Comparison of ENCODE assay signal across 17 cellular contexts in the genomic region with DNA sequence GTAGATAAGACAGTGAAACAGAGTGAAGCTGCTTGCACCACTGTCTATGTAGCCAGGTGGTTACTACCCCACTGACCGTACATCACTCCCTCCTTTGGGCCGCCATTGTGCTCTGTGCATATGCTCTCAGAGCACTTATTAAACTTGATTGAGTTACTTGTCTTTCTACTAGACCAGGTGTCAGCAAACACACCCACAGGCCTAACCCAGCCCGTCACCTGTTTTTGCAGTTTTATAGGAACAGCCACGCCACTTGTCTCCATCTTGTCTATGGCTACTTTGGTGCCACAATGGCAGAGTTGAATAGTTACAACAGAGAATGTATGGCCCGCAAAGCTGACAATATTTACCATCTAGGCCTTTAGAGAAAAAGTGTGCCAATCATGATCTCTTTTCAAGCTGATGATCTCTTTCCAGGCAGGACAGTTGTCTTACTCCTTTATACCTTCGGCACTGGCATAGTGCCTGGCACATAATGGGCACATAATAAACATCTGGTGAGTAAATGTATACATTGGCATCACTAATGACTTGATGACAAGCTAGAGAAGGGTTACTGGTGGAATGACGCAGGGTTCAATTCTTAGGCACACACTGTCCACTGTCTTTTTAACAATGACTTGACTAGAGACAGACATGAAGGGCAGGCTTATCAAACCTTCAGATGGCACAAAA. TPM values are rescaled to one million over a fixed set of nuclear protein-coding genes. Genes with fewer than 3 reads are reported as not detected.
DNase-seq lines count a peak whose midpoint lies in the region; ATAC-seq and TF ChIP-seq lines count a peak whose summit lies in the region.
"Had no signal": no experiment of that assay in that cellular context is flagged by ENCODE, and none has a peak within 500 bp of the region (broad histone marks: within the 10 kb centered on the region; RNA-seq: fewer than 3 reads in every experiment).

No MANE protein-coding gene starts in this region.

- TF ChIP-seq POLR2A in heart left ventricle (IDR thresholded peaks at IDR 0.05) = no peak

- H3K27me3 ChIP-seq in heart left ventricle (no peaks in the 10 kb centered on the region), muscle layer of duodenum (ENCODE audit: low read depth, low read length) (no peaks in the 10 kb centered on the region), tibial artery (no peaks in the 10 kb centered on the region)

- H3K36me3 Mint-ChIP-seq in endothelial cell (ENCODE audit: low read depth, unreplicated experiment) = peaks cover 13% of the 10 kb centered on the region
- H3K36me3 Mint-ChIP-seq: CD8-positive, alpha-beta memory T cell had no signal

- peak overlapping the region in 7 of 12 donors; percentile 10 to 91 (median 23) for H3K27ac ChIP-seq in heart left ventricle
- H3K27ac ChIP-seq in muscle layer of duodenum (ENCODE audit: low read length) = peak overlapping the region; percentile 59
- H3K27ac ChIP-seq in tibial artery = peak overlapping the region; percentile 4 to 89
- H3K27ac ChIP-seq: PC-9 had no signal

- WGBS in heart left ventricle, 4 donors = 87 to 91% (median 88%) methylated on average over 7 of the region's 7 CpGs

- H3K36me3 ChIP-seq in heart left ventricle = no peaks in the 10 kb centered on the region
- H3K36me3 ChIP-seq in muscle layer of duodenum (ENCODE audit: control insufficient read depth in 1 of 2, insufficient read depth in 2 of 2, low read length in 2 of 2) = no peaks in the 10 kb centered on the region
- no peaks in the 10 kb centered on the region for H3K36me3 ChIP-seq in tibial artery
- H3K36me3 ChIP-seq: HAP-1 had no signal

- no peaks in the 10 kb centered on the region for H3K27me3 Mint-ChIP-seq in endothelial cell (ENCODE audit: unreplicated experiment)

- peaks cover 47% of the 10 kb centered on the region for H3K4me1 Mint-ChIP-seq in endothelial cell (ENCODE audit: unreplicated experiment)
- H3K4me1 Mint-ChIP-seq: CD8-positive, alpha-beta memory T cell had no signal

- ATAC-seq in heart left ventricle (no peak), left ventricle myocardium superior (no peak), HG03378 (IDR thresholded peaks at IDR 0.05; ENCODE audit: unreplicated experiment) (no peak)

- TF ChIP-seq CTCF in heart left ventricle (IDR thresholded peaks at IDR 0.05) = no peak
- no peak for TF ChIP-seq CTCF in endothelial cell (IDR thresholded peaks at IDR 0.05; ENCODE audit: unreplicated experiment)
- TF ChIP-seq CTCF in tibial artery (IDR thresholded peaks at IDR 0.05) = no peak

- DNase-seq in heart left ventricle (no peak), left ventricle myocardium superior (no peak), endothelial cell (ENCODE audit: low spot score) (no peak), tibial artery (no peak), SHP77 (lab: John Stamatoyannopoulos, UW) (no peak), DMS53 (lab: John Stamatoyannopoulos, UW) (no peak)
- DNase-seq: CD8-positive, alpha-beta memory T cell; DMS79 treated with DMSO at 0.1 percent for 48 hours; MV-4-11; NCI-H1417; NCI-H2029; NCI-H2171; NCI-H446 treated with DMSO at 0.1 percent for 48 hours; PC-9 had no signal

- H3K4me1 ChIP-seq in heart left ventricle (peaks cover 0 to 91% (median 53%) of the 10 kb centered on the region in 12 donors), muscle layer of duodenum (ENCODE audit: control insufficient read depth in 1 of 2, insufficient read depth in 2 of 2, low read length in 2 of 2) (peaks cover 10 to 41% of the 10 kb centered on the region in 2 donors), tibial artery (peaks cover 0 to 99% (median 76%) of the 10 kb centered on the region in 4 donors)

- H3K27ac Mint-ChIP-seq in endothelial cell (ENCODE audit: unreplicated experiment) = no peak overlapping the region

- no peak overlapping the region for H3K4me3 ChIP-seq in heart left ventricle
- no peak overlapping the region for H3K4me3 ChIP-seq in muscle layer of duodenum (ENCODE audit: low read depth in 1 of 2, low read length in 2 of 2)
- H3K4me3 ChIP-seq in tibial artery = no peak overlapping the region
- H3K4me3 ChIP-seq: HAP-1, PC-9 had no signal

- intact Hi-C loops in heart left ventricle (cut with DNase I) (no loop called here), left ventricle myocardium superior (cut with micrococcal nuclease) (no loop called here), tibial artery (cut with DNase I; ENCODE audit: low total_unique reads) (no loop called here)

- H3K9me3 ChIP-seq in heart left ventricle = no peaks in the 10 kb centered on the region
- H3K9me3 ChIP-seq in muscle layer of duodenum (ENCODE audit: control insufficient read depth in 1 of 2, low read length in 2 of 2) = no peaks in the 10 kb centered on the region
- H3K9me3 ChIP-seq in tibial artery = no peaks in the 10 kb centered on the region
- H3K9me3 ChIP-seq: HAP-1 had no signal

- peak overlapping the region; percentile 3 for H3K4me3 Mint-ChIP-seq in endothelial cell (ENCODE audit: unreplicated experiment)
- H3K4me3 Mint-ChIP-seq: CD8-positive, alpha-beta memory T cell had no signal

- H3K9me3 Mint-ChIP-seq in endothelial cell (ENCODE audit: unreplicated experiment) = no peaks in the 10 kb centered on the region
- H3K9me3 Mint-ChIP-seq: CD8-positive, alpha-beta memory T cell had no signal

RNA-seq across cellular contexts. Expression of a gene that starts 36.7 kb away (rescaled TPM):
- 1,000 to 10,000 TPM in 5 of 9 donors, 100 to 1,000 TPM in 4; 380 to 1,440 (median 1,065) TPM for total RNA-seq in heart left ventricle
- 100 to 1,000 TPM; 355 to 380 TPM for polyA plus RNA-seq in heart left ventricle
- 703 TPM for total RNA-seq in left ventricle myocardium superior
- total RNA-seq in endothelial cell (ENCODE audit: unreplicated experiment) = 103 TPM
